16 cellular contexts compared by ENCODE assay signal in genomic region chr3:58003093-58003492, GRCh38.
"Had no signal": no experiment of that assay in that cellular context is flagged by ENCODE, and none has a peak within 500 bp of the region (broad histone marks: within the 10 kb centered on the region; RNA-seq: fewer than 3 reads in every experiment).

No MANE protein-coding gene starts in this region.

- H2AFZ ChIP-seq: hepatocyte had no signal

- H3K27me3 ChIP-seq: cardiac muscle cell, esophagus muscularis mucosa, hepatocyte, tibial artery had no signal

- ATAC-seq: natural killer cell treated with Interleukin-12 subunit alpha and Interleukin-12 subunit beta and Interleukin-15 and Interleukin-18, amount 100 ng/mL, for 72 hours; right cardiac atrium; stimulated activated naive B cell treated with anti-CD40 and anti-IgM and Interleukin-4, amounts not matched to agents 10 μg/mL and 1 μg/mL and 100 μg/mL, for 72 hours had no signal

- H3K36me3 ChIP-seq: cardiac muscle cell, esophagus muscularis mucosa, left ventricle myocardium inferior, tibial artery, WERI-Rb-1 had no signal

- DNase-seq: activated CD4-positive, alpha-beta T cell treated with anti-CD3 and anti-CD28 coated beads, Interleukin-2, amount 50 U/mL, for 48 hours; activated naive CD4-positive, alpha-beta T cell treated with anti-CD3 and anti-CD28 coated beads for 36 hours; left ventricle myocardium inferior; nucleus accumbens; right cardiac atrium; stimulated activated CD4-positive, alpha-beta T cell treated with anti-CD3 and anti-CD28 coated beads, Interleukin-15, amount 100 ng/mL, for 24 hours; stimulated activated CD4-positive, alpha-beta T cell treated with anti-CD3 and anti-CD28 coated beads, Interleukin-4, amount 100 ng/mL, for 1 hour; stimulated activated naive B cell treated with anti-CD40 and anti-IgM and Interleukin-4, amounts not matched to agents 10 μg/mL and 1 μg/mL and 100 μg/mL, for 72 hours; tibial artery; WERI-Rb-1 had no signal

- H3K27ac ChIP-seq: cardiac muscle cell, esophagus muscularis mucosa, hepatocyte, left ventricle myocardium inferior, skin epidermis, tibial artery, WERI-Rb-1 had no signal

- H3K4me3 Mint-ChIP-seq: activated naive CD4-positive, alpha-beta T cell treated with anti-CD3 and anti-CD28 coated beads for 36 hours; natural killer cell treated with Interleukin-12 subunit alpha and Interleukin-12 subunit beta and Interleukin-15 and Interleukin-18, amount 100 ng/mL, for 72 hours; stimulated activated naive B cell treated with anti-CD40 and anti-IgM and Interleukin-4, amounts not matched to agents 10 μg/mL and 1 μg/mL and 100 μg/mL, for 72 hours had no signal

- H3K9me3 Mint-ChIP-seq: activated naive CD4-positive, alpha-beta T cell treated with anti-CD3 and anti-CD28 coated beads for 36 hours; activated T-helper 2 cell treated with anti-CD3 and anti-CD28 coated beads, Interferon-gamma antibody, Interleukin-2, Interleukin-4, amounts not matched to agents 10 μg/mL and 5 μg/mL and 100 μg/mL, durations not matched to agents 14 hours and 24 hours and 36 hours; natural killer cell treated with Interleukin-12 subunit alpha and Interleukin-12 subunit beta and Interleukin-15 and Interleukin-18, amount 100 ng/mL, for 72 hours; stimulated activated naive B cell treated with anti-CD40 and anti-IgM and Interleukin-4, amounts not matched to agents 10 μg/mL and 1 μg/mL and 100 μg/mL, for 72 hours had no signal

- H3K27ac Mint-ChIP-seq: activated naive CD4-positive, alpha-beta T cell treated with anti-CD3 and anti-CD28 coated beads for 36 hours; activated T-helper 2 cell treated with anti-CD3 and anti-CD28 coated beads, Interferon-gamma antibody, Interleukin-2, Interleukin-4, amounts not matched to agents 10 μg/mL and 5 μg/mL and 100 μg/mL, durations not matched to agents 14 hours and 24 hours and 36 hours; natural killer cell treated with Interleukin-12 subunit alpha and Interleukin-12 subunit beta and Interleukin-15 and Interleukin-18, amount 100 ng/mL, for 72 hours; stimulated activated naive B cell treated with anti-CD40 and anti-IgM and Interleukin-4, amounts not matched to agents 10 μg/mL and 1 μg/mL and 100 μg/mL, for 72 hours had no signal

- H3K4me2 ChIP-seq: hepatocyte had no signal

- H3K9me3 ChIP-seq: esophagus muscularis mucosa, left ventricle myocardium inferior, tibial artery had no signal

- H3K4me3 ChIP-seq: cardiac muscle cell, esophagus muscularis mucosa, hepatocyte, left ventricle myocardium inferior, skin epidermis, tibial artery had no signal

- H3K27me3 Mint-ChIP-seq: natural killer cell treated with Interleukin-12 subunit alpha and Interleukin-12 subunit beta and Interleukin-15 and Interleukin-18, amount 100 ng/mL, for 72 hours; stimulated activated naive B cell treated with anti-CD40 and anti-IgM and Interleukin-4, amounts not matched to agents 10 μg/mL and 1 μg/mL and 100 μg/mL, for 72 hours had no signal

- H3K79me2 ChIP-seq: hepatocyte had no signal

- H3K36me3 Mint-ChIP-seq: natural killer cell treated with Interleukin-12 subunit alpha and Interleukin-12 subunit beta and Interleukin-15 and Interleukin-18, amount 100 ng/mL, for 72 hours; stimulated activated naive B cell treated with anti-CD40 and anti-IgM and Interleukin-4, amounts not matched to agents 10 μg/mL and 1 μg/mL and 100 μg/mL, for 72 hours had no signal
